ENCODE assay signal across 19 cellular contexts in the genomic region with DNA sequence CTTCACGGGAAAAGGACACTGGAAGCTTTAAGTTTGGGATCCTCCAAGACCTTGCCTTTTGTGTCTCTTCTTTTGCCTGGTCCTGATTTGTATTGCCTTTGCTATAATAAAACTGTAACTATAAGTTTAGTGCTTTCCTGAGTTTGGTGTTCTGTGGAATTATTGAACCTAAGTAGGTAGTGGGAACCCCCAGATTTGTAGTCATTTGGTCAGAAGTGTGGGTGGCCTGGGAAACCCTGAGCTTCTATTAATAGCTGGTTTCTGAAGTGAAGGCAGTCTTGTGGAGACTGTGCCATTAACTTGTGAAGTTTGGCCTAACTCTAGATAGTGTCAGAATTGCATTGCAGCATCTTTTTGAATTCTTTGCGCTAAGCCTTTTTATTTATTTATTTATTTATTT. TPM values are rescaled to one million over a fixed set of nuclear protein-coding genes. Genes with fewer than 3 reads are reported as not detected.
DNase-seq lines count a peak whose midpoint lies in the region; ATAC-seq and TF ChIP-seq lines count a peak whose summit lies in the region.
"Had no signal": no experiment of that assay in that cellular context is flagged by ENCODE, and none has a peak within 500 bp of the region (broad histone marks: within the 10 kb centered on the region; RNA-seq: fewer than 3 reads in every experiment).

No MANE protein-coding gene starts in this region.

- peaks cover 40% of the 10 kb centered on the region for H3K4me1 Mint-ChIP-seq in CD14-positive monocyte
- peaks cover 21% of the 10 kb centered on the region for H3K4me1 Mint-ChIP-seq in stimulated activated memory B cell treated with anti-CD40 and anti-IgM and Interleukin-4, amounts not matched to agents 10 μg/mL and 1 μg/mL and 100 μg/mL, for 72 hours
- H3K4me1 Mint-ChIP-seq: GM23338 had no signal

- ATAC-seq in HG02610 (IDR thresholded peaks at IDR 0.05; ENCODE audit: unreplicated experiment), result peak; percentile 64
- peak; percentile 77 for ATAC-seq in stimulated activated memory B cell treated with anti-CD40 and anti-IgM and Interleukin-4, amounts not matched to agents 10 μg/mL and 1 μg/mL and 100 μg/mL, for 72 hours
- no peak for ATAC-seq in GM19023 (IDR thresholded peaks at IDR 0.05; ENCODE audit: unreplicated experiment)
- ATAC-seq in GM18858 (IDR thresholded peaks at IDR 0.05; ENCODE audit: unreplicated experiment), result no peak
- ATAC-seq: CD8-positive, alpha-beta T cell; GM23338; HCT116; HepG2 had no signal

- H3K36me3 Mint-ChIP-seq in CD14-positive monocyte, result peaks cover 0 to 5% of the 10 kb centered on the region in 2 donors
- H3K36me3 Mint-ChIP-seq in stimulated activated memory B cell treated with anti-CD40 and anti-IgM and Interleukin-4, amounts not matched to agents 10 μg/mL and 1 μg/mL and 100 μg/mL, for 72 hours, result peaks cover 8% of the 10 kb centered on the region
- H3K36me3 Mint-ChIP-seq: CD8-positive, alpha-beta T cell had no signal

- intact Hi-C loops in CD14-positive monocyte (cut with micrococcal nuclease), result no loop called here

- DNase-seq in CD14-positive monocyte (ENCODE audit: low spot score) (no peak), GM13977 (ENCODE audit: low spot score) (peak; percentile 45), NCI-H1436 (lab: John Stamatoyannopoulos, UW) (no peak)
- DNase-seq: 8988T; CD8-positive, alpha-beta T cell; DMS 273 treated with DMSO at 0.1 percent for 48 hours; DMS53; DND-41; EL; Karpas-422; KBM-7 had no signal

- in situ Hi-C loops in GM13977 (cut with MboI; ENCODE audit: low pct_unique_long_range_greater_than_20kb, low sequenced_read_pairs, unreplicated experiment), result loop anchor here (5.0 kb wide), 1 partner anchor 86 kb away; no protein-coding TSS in a partner anchor

- peaks cover 2 to 4% (median 4%) of the 10 kb centered on the region in 3 donors for H3K27me3 Mint-ChIP-seq in CD14-positive monocyte (ENCODE audit: low read depth in 3 of 3)
- H3K27me3 Mint-ChIP-seq in stimulated activated memory B cell treated with anti-CD40 and anti-IgM and Interleukin-4, amounts not matched to agents 10 μg/mL and 1 μg/mL and 100 μg/mL, for 72 hours, result peaks cover 39% of the 10 kb centered on the region

- TF ChIP-seq CTCF in CD14-positive monocyte (IDR thresholded peaks at IDR 0.05) (no peak), GM13977 (IDR thresholded peaks at IDR 0.05; ENCODE audit: extremely low read depth, insufficient read depth, missing control alignments) (no peak)

- H3K27ac Mint-ChIP-seq in CD14-positive monocyte, result peak overlapping the region in 6 of 7 donors; percentile 41 to 91 (median 83)
- H3K27ac Mint-ChIP-seq in stimulated activated memory B cell treated with anti-CD40 and anti-IgM and Interleukin-4, amounts not matched to agents 10 μg/mL and 1 μg/mL and 100 μg/mL, for 72 hours, result peak overlapping the region; percentile 25
- H3K27ac Mint-ChIP-seq: CD8-positive, alpha-beta T cell; GM23338; IgD-negative memory B cell had no signal

- H3K9me3 Mint-ChIP-seq in CD14-positive monocyte, result peaks cover 0 to 9% (median 3%) of the 10 kb centered on the region in 7 donors
- peaks cover 3% of the 10 kb centered on the region for H3K9me3 Mint-ChIP-seq in stimulated activated memory B cell treated with anti-CD40 and anti-IgM and Interleukin-4, amounts not matched to agents 10 μg/mL and 1 μg/mL and 100 μg/mL, for 72 hours

- no peak overlapping the region for H3K4me3 Mint-ChIP-seq in CD14-positive monocyte
- no peak overlapping the region for H3K4me3 Mint-ChIP-seq in stimulated activated memory B cell treated with anti-CD40 and anti-IgM and Interleukin-4, amounts not matched to agents 10 μg/mL and 1 μg/mL and 100 μg/mL, for 72 hours
- H3K4me3 Mint-ChIP-seq: CD8-positive, alpha-beta T cell; GM23338 had no signal

RNA-seq across cellular contexts. Expression of gene MYCL, which starts 6.8 kb away (rescaled TPM):
- polyA plus RNA-seq in CD14-positive monocyte, result 10 to 100 TPM; 74.7 to 84.0 TPM

RNA-seq across cellular contexts. Expression of gene TRIT1, which starts 25.2 kb away (rescaled TPM):
- 10 to 100 TPM; 14.5 to 15.8 TPM for polyA plus RNA-seq in CD14-positive monocyte

RNA-seq across cellular contexts. Expression of gene MFSD2A, which starts 46.4 kb away (rescaled TPM):
- 1 to 10 TPM; 6.8 to 7.9 TPM for polyA plus RNA-seq in CD14-positive monocyte

Comparison
In these comparisons a context has a peak if more than half of its experiments do, and no peak if none do; other contexts are left out.
1. ATAC-seq: peak in HG02610 (single experiment) and stimulated activated memory B cell treated with anti-CD40 and anti-IgM and Interleukin-4, amounts not matched to agents 10 μg/mL and 1 μg/mL and 100 μg/mL, for 72 hours (single experiment); none in GM19023 (single experiment) and GM18858 (single experiment).